ENCODE assay signal across 9 cellular contexts in the genomic region with DNA sequence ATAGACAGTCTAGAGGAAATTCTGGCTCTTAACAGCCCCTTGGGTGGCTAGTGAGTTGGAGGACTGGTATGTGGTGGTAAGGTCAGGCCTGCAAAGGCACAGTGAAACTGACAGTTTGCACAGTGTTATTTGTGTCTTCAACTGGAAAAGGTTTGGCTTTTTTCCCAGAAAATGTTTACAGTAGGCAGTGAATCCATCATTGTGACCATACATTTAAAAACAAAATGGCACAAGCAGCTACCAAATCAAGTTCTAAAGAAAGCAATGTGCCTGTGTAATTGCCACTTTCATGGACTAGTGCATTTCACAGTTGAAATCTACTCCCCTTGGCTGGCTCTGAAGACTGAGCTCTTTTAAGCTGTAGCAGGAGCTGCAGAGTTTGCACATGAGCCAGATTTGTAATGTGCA. TPM values are rescaled to one million over a fixed set of nuclear protein-coding genes. Genes with fewer than 3 reads are reported as not detected.
DNase-seq lines count a peak whose midpoint lies in the region; FAIRE-seq and TF ChIP-seq lines count a peak whose summit lies in the region.
"Had no signal": no experiment of that assay in that cellular context is flagged by ENCODE, and none has a peak within 500 bp of the region (broad histone marks: within the 10 kb centered on the region; RNA-seq: fewer than 3 reads in every experiment).

No MANE protein-coding gene starts in this region.

- POLR2A ChIA-PET in CD8-positive, alpha-beta memory T cell (lab: Charles Lee) = no interaction called here

- peaks cover 9 to 56% (median 24%) of the 10 kb centered on the region in 3 donors for H3K36me3 Mint-ChIP-seq in CD8-positive, alpha-beta memory T cell

- no peaks in the 10 kb centered on the region for H3K27me3 ChIP-seq in bronchial epithelial cell (ENCODE audit: control insufficient read depth, insufficient read depth, low read length)
- H3K27me3 ChIP-seq in CD8-positive, alpha-beta memory T cell (ENCODE audit: insufficient read depth, low read length, poor library complexity, severe bottlenecking) = no peaks in the 10 kb centered on the region

- H3K27ac ChIP-seq in CD8-positive, alpha-beta memory T cell (ENCODE audit: low read depth, low read length) = no peak overlapping the region

- H3K36me3 ChIP-seq in bronchial epithelial cell (ENCODE audit: control insufficient read depth, insufficient read depth, low read length) = no peaks in the 10 kb centered on the region
- no peaks in the 10 kb centered on the region for H3K36me3 ChIP-seq in CD8-positive, alpha-beta memory T cell (ENCODE audit: insufficient read depth, low read length)

- DNase-seq in DMS 273 treated with DMSO at 0.1 percent for 48 hours (lab: John Stamatoyannopoulos, UW) = peak; percentile 52
- peak; percentile 96 for DNase-seq in NCI-H2081 treated with DMSO at 0.1 percent for 48 hours (lab: John Stamatoyannopoulos, UW)
- peak; percentile 83 for DNase-seq in bronchial epithelial cell (ENCODE audit: low read depth)
- peak; percentile 3 for DNase-seq in middle frontal gyrus (ENCODE audit: extremely low spot score, low spot score)
- no peak for DNase-seq in activated CD4-positive, alpha-beta T cell treated with anti-CD3 and anti-CD28 coated beads, Interleukin-2, amount 50 U/mL, for 1 hour
- no peak for DNase-seq in stimulated activated CD4-positive, alpha-beta T cell treated with anti-CD3 and anti-CD28 coated beads, Interleukin-4, amount 100 ng/mL, for 1 hour
- DNase-seq in 8988T = no peak
- DNase-seq in CD8-positive, alpha-beta memory T cell = no peak

- CTCF ChIA-PET in CD8-positive, alpha-beta memory T cell (lab: Charles Lee) = interaction anchor here (2.4 kb wide), 1 partner anchor 27 kb away, joined by 5 read pairs; a partner anchor contains a TSS

- no peak for FAIRE-seq in bronchial epithelial cell (lab: Jason Lieb, UNC)
- FAIRE-seq: GM18507 had no signal

- H3K4me1 ChIP-seq in CD8-positive, alpha-beta memory T cell (ENCODE audit: insufficient read depth, low read length) = no peaks in the 10 kb centered on the region

- H3K9me3 ChIP-seq in CD8-positive, alpha-beta memory T cell (ENCODE audit: low read length) = no peaks in the 10 kb centered on the region

- no peak overlapping the region for H3K4me3 ChIP-seq in bronchial epithelial cell (ENCODE audit: low read depth, low read length)
- no peak overlapping the region for H3K4me3 ChIP-seq in CD8-positive, alpha-beta memory T cell (ENCODE audit: low read length)

- H3K27ac Mint-ChIP-seq in CD8-positive, alpha-beta memory T cell = peak overlapping the region in 1 of 8 donors; percentile 87

- H3K4me1 Mint-ChIP-seq in CD8-positive, alpha-beta memory T cell = peaks cover 0 to 2% (median 0%) of the 10 kb centered on the region in 3 donors

- no peak for TF ChIP-seq CTCF in bronchial epithelial cell (IDR thresholded peaks at IDR 0.05; ENCODE audit: insufficient read depth, low read length, severe bottlenecking)

- no peak overlapping the region for H3K4me3 Mint-ChIP-seq in CD8-positive, alpha-beta memory T cell

- H3K9me3 Mint-ChIP-seq in CD8-positive, alpha-beta memory T cell = no peaks in the 10 kb centered on the region

- no peaks in the 10 kb centered on the region for H3K27me3 Mint-ChIP-seq in CD8-positive, alpha-beta memory T cell

RNA-seq across cellular contexts. Expression of a gene that starts 24.8 kb away (rescaled TPM):
- total RNA-seq in bronchial epithelial cell = 29.2 and 33.5 TPM in 2 replicates
- 10 to 100 TPM; 40.2 to 42.3 TPM for total RNA-seq in CD8-positive, alpha-beta memory T cell
- 75.8 TPM for polyA plus RNA-seq in CD8-positive, alpha-beta memory T cell

RNA-seq across cellular contexts. Expression of a gene that starts 26.8 kb away (rescaled TPM):
- total RNA-seq in bronchial epithelial cell = 7.8 and 8.4 TPM in 2 replicates
- 10 to 100 TPM; 10.3 to 11.3 TPM for total RNA-seq in CD8-positive, alpha-beta memory T cell
- polyA plus RNA-seq in CD8-positive, alpha-beta memory T cell = 26.0 TPM

RNA-seq across cellular contexts. Expression of a gene that starts 28.3 kb away (rescaled TPM):
- total RNA-seq in bronchial epithelial cell = not detected in 2 replicates
- total RNA-seq in CD8-positive, alpha-beta memory T cell = not detected
- polyA plus RNA-seq in CD8-positive, alpha-beta memory T cell = 0.37 TPM

RNA-seq across cellular contexts. Expression of a gene that starts 39.3 kb away (rescaled TPM):
- total RNA-seq in bronchial epithelial cell = 16.8 and 21.8 TPM in 2 replicates
- total RNA-seq in CD8-positive, alpha-beta memory T cell = 10 to 100 TPM; 27.9 to 32.4 TPM
- polyA plus RNA-seq in CD8-positive, alpha-beta memory T cell = 39.0 TPM

Comparison
In these comparisons a context has a peak if more than half of its experiments do, and no peak if none do; other contexts are left out.
1. DNase-seq: peak in DMS 273 treated with DMSO at 0.1 percent for 48 hours (single experiment), NCI-H2081 treated with DMSO at 0.1 percent for 48 hours (single experiment), bronchial epithelial cell (single experiment) and middle frontal gyrus (single experiment); none in activated CD4-positive, alpha-beta T cell treated with anti-CD3 and anti-CD28 coated beads, Interleukin-2, amount 50 U/mL, for 1 hour (single experiment), stimulated activated CD4-positive, alpha-beta T cell treated with anti-CD3 and anti-CD28 coated beads, Interleukin-4, amount 100 ng/mL, for 1 hour (single experiment), 8988T (single experiment) and CD8-positive, alpha-beta memory T cell (0 of 5).